ENCODE assay signal across 9 cellular contexts in the genomic region with DNA sequence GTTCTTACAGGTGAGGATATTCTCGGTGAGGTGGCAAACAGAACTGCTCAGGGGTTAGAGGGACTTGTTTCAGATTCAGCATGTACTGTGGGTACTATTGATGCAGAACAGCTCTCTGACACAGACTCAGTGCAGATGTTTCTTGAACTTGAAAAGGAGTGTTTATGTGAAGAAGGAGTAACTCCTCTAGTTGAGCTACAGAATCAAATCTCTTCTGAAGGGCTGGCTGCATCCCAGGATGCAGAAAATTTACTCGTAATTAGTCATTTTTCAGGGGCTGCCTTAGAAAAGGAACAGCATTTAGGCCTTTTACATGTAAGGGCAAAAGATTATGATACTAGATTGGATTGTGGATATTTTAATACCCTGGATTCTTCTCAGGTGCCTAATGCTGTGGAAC.
DNase-seq lines count a peak whose midpoint lies in the region; ATAC-seq and TF ChIP-seq lines count a peak whose summit lies in the region.
"Had no signal": no experiment of that assay in that cellular context is flagged by ENCODE, and none has a peak within 500 bp of the region (broad histone marks: within the 10 kb centered on the region; RNA-seq: fewer than 3 reads in every experiment).

No MANE protein-coding gene starts in this region.

- WGBS in psoas muscle, 3 donors: 19 to 31% (median 26%) methylated on average over 2 of the region's 2 CpGs

- H3K9me3 Mint-ChIP-seq in CD4-positive, CD25-positive, alpha-beta regulatory T cell: no peaks in the 10 kb centered on the region
- H3K9me3 Mint-ChIP-seq in activated T-helper 1 cell treated with anti-CD3 and anti-CD28 coated beads, Interleukin-12 subunit alpha, Interleukin-12 subunit beta, Interleukin-2, Interleukin-4 antibody, amounts not matched to agents 30 ng/mL and 10 ng/mL and 1 ng/mL, durations not matched to agents 14 hours and 24 hours and 36 hours: no peaks in the 10 kb centered on the region

- TF ChIP-seq CTCF in psoas muscle (IDR thresholded peaks at IDR 0.05): no peak

- H3K9me3 ChIP-seq in CD4-positive, CD25-positive, alpha-beta regulatory T cell (ENCODE audit: control insufficient read depth in 2 of 2, low read length in 2 of 2): no peaks in the 10 kb centered on the region
- H3K9me3 ChIP-seq in psoas muscle: no peaks in the 10 kb centered on the region
- H3K9me3 ChIP-seq: body of pancreas had no signal

- peaks cover 5% of the 10 kb centered on the region for H3K36me3 Mint-ChIP-seq in CD4-positive, CD25-positive, alpha-beta regulatory T cell
- H3K36me3 Mint-ChIP-seq in activated T-helper 1 cell treated with anti-CD3 and anti-CD28 coated beads, Interleukin-12 subunit alpha, Interleukin-12 subunit beta, Interleukin-2, Interleukin-4 antibody, amounts not matched to agents 30 ng/mL and 10 ng/mL and 1 ng/mL, durations not matched to agents 14 hours and 24 hours and 36 hours (ENCODE audit: low read depth): peaks cover 24% of the 10 kb centered on the region

- intact Hi-C loops in psoas muscle (cut with DNase I): loop anchor here in 1 of 2 donors (10.0 kb wide), 1 partner anchor 317 kb away; no protein-coding TSS in a partner anchor
- intact Hi-C loops in activated T-helper 1 cell treated with anti-CD3 and anti-CD28 coated beads, Interleukin-12 subunit alpha, Interleukin-12 subunit beta, Interleukin-2, Interleukin-4 antibody, amounts not matched to agents 30 ng/mL and 10 ng/mL and 1 ng/mL, durations not matched to agents 14 hours and 24 hours and 36 hours (cut with micrococcal nuclease): loop anchor here (1.0 kb wide), 1 partner anchor 313 kb away; no protein-coding TSS in a partner anchor

- H3K27me3 ChIP-seq in CD4-positive, CD25-positive, alpha-beta regulatory T cell (ENCODE audit: control insufficient read depth, insufficient read depth, low read length): no peaks in the 10 kb centered on the region
- no peaks in the 10 kb centered on the region for H3K27me3 ChIP-seq in psoas muscle (ENCODE audit: insufficient read depth in 3 of 3, low read length in 2 of 3)
- H3K27me3 ChIP-seq: body of pancreas had no signal

- H3K27me3 Mint-ChIP-seq in CD4-positive, CD25-positive, alpha-beta regulatory T cell: no peaks in the 10 kb centered on the region
- no peaks in the 10 kb centered on the region for H3K27me3 Mint-ChIP-seq in activated T-helper 1 cell treated with anti-CD3 and anti-CD28 coated beads, Interleukin-12 subunit alpha, Interleukin-12 subunit beta, Interleukin-2, Interleukin-4 antibody, amounts not matched to agents 30 ng/mL and 10 ng/mL and 1 ng/mL, durations not matched to agents 14 hours and 24 hours and 36 hours (ENCODE audit: insufficient read depth)

- ATAC-seq in CD4-positive, CD25-positive, alpha-beta regulatory T cell (ENCODE audit: low read depth in 2 of 2): no peak
- ATAC-seq in psoas muscle (no peak), GM21367 (IDR thresholded peaks at IDR 0.05; ENCODE audit: unreplicated experiment) (no peak), GM18873 (IDR thresholded peaks at IDR 0.05; ENCODE audit: low FRiP score, unreplicated experiment) (no peak)

- DNase-seq in CD4-positive, CD25-positive, alpha-beta regulatory T cell: no peak
- DNase-seq in RKO (ENCODE audit: low spot score) (peak; percentile 38), fibroblast of peridontal ligament (ENCODE audit: extremely low read depth) (peak; percentile 63), psoas muscle (no peak), occipital lobe (lab: John Stamatoyannopoulos, UW) (no peak)
- no peak for DNase-seq in activated T-helper 1 cell treated with anti-CD3 and anti-CD28 coated beads, Interleukin-12 subunit alpha, Interleukin-12 subunit beta, Interleukin-2, Interleukin-4 antibody, amounts not matched to agents 30 ng/mL and 10 ng/mL and 1 ng/mL, durations not matched to agents 14 hours and 24 hours and 36 hours (ENCODE audit: low spot score)

- peak overlapping the region in 3 of 4 donors; percentile 6 to 35 (median 17) for H3K4me3 Mint-ChIP-seq in CD4-positive, CD25-positive, alpha-beta regulatory T cell
- no peak overlapping the region for H3K4me3 Mint-ChIP-seq in activated T-helper 1 cell treated with anti-CD3 and anti-CD28 coated beads, Interleukin-12 subunit alpha, Interleukin-12 subunit beta, Interleukin-2, Interleukin-4 antibody, amounts not matched to agents 30 ng/mL and 10 ng/mL and 1 ng/mL, durations not matched to agents 14 hours and 24 hours and 36 hours

- H3K27ac Mint-ChIP-seq in CD4-positive, CD25-positive, alpha-beta regulatory T cell: no peak overlapping the region
- H3K27ac Mint-ChIP-seq in activated T-helper 1 cell treated with anti-CD3 and anti-CD28 coated beads, Interleukin-12 subunit alpha, Interleukin-12 subunit beta, Interleukin-2, Interleukin-4 antibody, amounts not matched to agents 30 ng/mL and 10 ng/mL and 1 ng/mL, durations not matched to agents 14 hours and 24 hours and 36 hours: no peak overlapping the region

- H3K4me1 Mint-ChIP-seq in CD4-positive, CD25-positive, alpha-beta regulatory T cell: peaks cover 32 to 72% (median 59%) of the 10 kb centered on the region in 4 donors
- H3K4me1 Mint-ChIP-seq in activated T-helper 1 cell treated with anti-CD3 and anti-CD28 coated beads, Interleukin-12 subunit alpha, Interleukin-12 subunit beta, Interleukin-2, Interleukin-4 antibody, amounts not matched to agents 30 ng/mL and 10 ng/mL and 1 ng/mL, durations not matched to agents 14 hours and 24 hours and 36 hours (ENCODE audit: low read depth): peaks cover 44% of the 10 kb centered on the region

- H3K4me1 ChIP-seq in CD4-positive, CD25-positive, alpha-beta regulatory T cell (ENCODE audit: control insufficient read depth, insufficient read depth, low read length, poor library complexity, severe bottlenecking): peaks cover 37% of the 10 kb centered on the region
- peaks cover 67% of the 10 kb centered on the region for H3K4me1 ChIP-seq in psoas muscle

- no peak overlapping the region for H3K4me3 ChIP-seq in CD4-positive, CD25-positive, alpha-beta regulatory T cell (ENCODE audit: low read depth, low read length)
- H3K4me3 ChIP-seq in psoas muscle: peak overlapping the region; percentile 84
- H3K4me3 ChIP-seq: body of pancreas had no signal

- H3K36me3 ChIP-seq in CD4-positive, CD25-positive, alpha-beta regulatory T cell (ENCODE audit: control insufficient read depth, insufficient read depth, low read length): peaks cover 12% of the 10 kb centered on the region
- H3K36me3 ChIP-seq in psoas muscle (ENCODE audit: insufficient read depth in 1 of 2, low read depth in 1 of 2): peaks cover 0 to 14% of the 10 kb centered on the region in 2 donors

- H3K27ac ChIP-seq in CD4-positive, CD25-positive, alpha-beta regulatory T cell (ENCODE audit: insufficient read depth, low read length, poor library complexity, severe bottlenecking): no peak overlapping the region
- peak overlapping the region; percentile 87 for H3K27ac ChIP-seq in psoas muscle
- H3K27ac ChIP-seq: body of pancreas had no signal

Comparison
In these comparisons a context has a peak if more than half of its experiments do, and no peak if none do; other contexts are left out.
1. DNase-seq: peak in RKO (single experiment) and fibroblast of peridontal ligament (single experiment); none in CD4-positive, CD25-positive, alpha-beta regulatory T cell (0 of 3), psoas muscle (0 of 2), activated T-helper 1 cell treated with anti-CD3 and anti-CD28 coated beads, Interleukin-12 subunit alpha, Interleukin-12 subunit beta, Interleukin-2, Interleukin-4 antibody, amounts not matched to agents 30 ng/mL and 10 ng/mL and 1 ng/mL, durations not matched to agents 14 hours and 24 hours and 36 hours (single experiment) and occipital lobe (single experiment).